20 cellular contexts compared by ENCODE assay signal in the genomic region with DNA sequence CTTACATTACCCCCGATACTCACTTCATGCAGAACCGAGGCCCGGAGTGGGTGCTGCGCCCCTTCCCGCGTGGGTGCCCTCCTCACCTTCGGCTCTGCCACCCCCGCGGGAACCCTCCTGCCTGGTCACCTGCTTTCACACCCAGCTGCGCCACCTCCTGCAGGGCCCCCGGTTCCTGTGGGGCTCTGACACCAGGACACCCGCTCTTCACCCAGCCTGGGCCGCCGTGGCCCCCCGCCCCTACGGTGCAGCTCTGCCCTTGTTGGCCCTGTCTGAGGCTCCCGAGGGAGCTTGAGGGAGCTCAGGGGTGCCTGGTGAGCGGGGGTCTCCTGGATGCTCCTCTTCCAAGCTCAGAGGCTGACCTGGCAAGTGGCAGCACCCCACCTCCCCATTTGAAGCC.
"Had no signal": no experiment of that assay in that cellular context is flagged by ENCODE, and none has a peak within 500 bp of the region (broad histone marks: within the 10 kb centered on the region; RNA-seq: fewer than 3 reads in every experiment).

No MANE protein-coding gene starts in this region.

- H3K4me3 ChIP-seq: heart right ventricle, left lung, neural progenitor cell, ovary, prostate gland had no signal

- H3K36me3 Mint-ChIP-seq: activated naive CD8-positive, alpha-beta T cell treated with anti-CD3 and anti-CD28 coated beads for 36 hours had no signal

- H3K9ac ChIP-seq: neural progenitor cell had no signal

- H3K4me3 Mint-ChIP-seq: activated CD4-positive, alpha-beta memory T cell treated with anti-CD3 and anti-CD28 coated beads, Interleukin-2, amount 10 ng/mL, durations not matched to agents 7 days and 5 days; activated CD4-positive, alpha-beta T cell treated with anti-CD3 and anti-CD28 coated beads, Interleukin-2, amount 10 ng/mL, durations not matched to agents 24 days and 14 days; activated naive CD8-positive, alpha-beta T cell treated with anti-CD3 and anti-CD28 coated beads for 36 hours; activated T-helper 1 cell treated with anti-CD3 and anti-CD28 coated beads, Interleukin-12 subunit alpha, Interleukin-12 subunit beta, Interleukin-2, Interleukin-4 antibody, amounts not matched to agents 30 ng/mL and 10 ng/mL and 1 ng/mL, durations not matched to agents 14 hours and 24 hours and 36 hours; mesothelial cell of epicardium; naive thymus-derived CD8-positive, alpha-beta T cell; neural progenitor cell had no signal

- H3K9me3 ChIP-seq: heart right ventricle, left lung, ovary, prostate gland had no signal

- H3K27ac ChIP-seq: heart right ventricle, left lung, neural progenitor cell, ovary, prostate gland had no signal

- H3K27me3 Mint-ChIP-seq: activated CD4-positive, alpha-beta memory T cell treated with anti-CD3 and anti-CD28 coated beads, Interleukin-2, amount 10 ng/mL, durations not matched to agents 7 days and 5 days; activated CD4-positive, alpha-beta T cell treated with anti-CD3 and anti-CD28 coated beads, Interleukin-2, amount 10 ng/mL, durations not matched to agents 24 days and 14 days; activated naive CD8-positive, alpha-beta T cell treated with anti-CD3 and anti-CD28 coated beads for 36 hours; naive thymus-derived CD8-positive, alpha-beta T cell had no signal

- H3K27ac Mint-ChIP-seq: activated CD4-positive, alpha-beta memory T cell treated with anti-CD3 and anti-CD28 coated beads, Interleukin-2, amount 10 ng/mL, durations not matched to agents 7 days and 5 days; activated CD4-positive, alpha-beta T cell treated with anti-CD3 and anti-CD28 coated beads, Interleukin-2, amount 10 ng/mL, durations not matched to agents 24 days and 14 days; activated naive CD8-positive, alpha-beta T cell treated with anti-CD3 and anti-CD28 coated beads for 36 hours; activated T-helper 1 cell treated with anti-CD3 and anti-CD28 coated beads, Interleukin-12 subunit alpha, Interleukin-12 subunit beta, Interleukin-2, Interleukin-4 antibody, amounts not matched to agents 30 ng/mL and 10 ng/mL and 1 ng/mL, durations not matched to agents 14 hours and 24 hours and 36 hours; mesothelial cell of epicardium; neural progenitor cell had no signal

- H2AFZ ChIP-seq: neural progenitor cell had no signal

- H3K4me2 ChIP-seq: neural progenitor cell had no signal

- ATAC-seq: activated CD4-positive, CD25-positive, alpha-beta regulatory T cell treated with anti-CD3 and anti-CD28 coated beads, Interleukin-2, amount 50 U/mL, for 24 hours; heart right ventricle; left lung; naive thymus-derived CD8-positive, alpha-beta T cell; stimulated activated naive CD8-positive, alpha-beta T cell treated with anti-CD3 and anti-CD28 coated beads, Interleukin-15, Interleukin-2, amounts not matched to agents 100 U/mL and 50 U/mL, for 24 hours had no signal

- H3K36me3 ChIP-seq: neural progenitor cell, ovary had no signal

- H3K4me1 Mint-ChIP-seq: neural progenitor cell had no signal

- H3K27me3 ChIP-seq: heart right ventricle, left lung, neural progenitor cell, ovary had no signal

- DNase-seq: activated CD4-positive, alpha-beta memory T cell treated with anti-CD3 and anti-CD28 coated beads, Interleukin-2, amount 10 ng/mL, durations not matched to agents 7 days and 5 days; activated CD4-positive, alpha-beta T cell treated with anti-CD3 and anti-CD28 coated beads, Interleukin-2, amount 10 ng/mL, durations not matched to agents 24 days and 14 days; activated naive CD4-positive, alpha-beta T cell; activated naive CD8-positive, alpha-beta T cell treated with anti-CD3 and anti-CD28 coated beads for 36 hours; amniotic stem cell; cerebellar nuclear complex; dermis blood vessel endothelial cell; effector CD8-positive, alpha-beta T cell; erythroblast; heart right ventricle; naive thymus-derived CD8-positive, alpha-beta T cell; ovary; stimulated activated CD4-positive, alpha-beta T cell treated with anti-CD3 and anti-CD28 coated beads, Interleukin-4, amount 100 ng/mL, for 24 hours; stimulated activated naive CD8-positive, alpha-beta T cell treated with anti-CD3 and anti-CD28 coated beads, Interleukin-15, Interleukin-2, amounts not matched to agents 100 U/mL and 50 U/mL, for 24 hours had no signal

- H3K9me3 Mint-ChIP-seq: activated CD4-positive, alpha-beta memory T cell treated with anti-CD3 and anti-CD28 coated beads, Interleukin-2, amount 10 ng/mL, durations not matched to agents 7 days and 5 days; activated CD4-positive, alpha-beta T cell treated with anti-CD3 and anti-CD28 coated beads, Interleukin-2, amount 10 ng/mL, durations not matched to agents 24 days and 14 days; activated naive CD8-positive, alpha-beta T cell treated with anti-CD3 and anti-CD28 coated beads for 36 hours; activated T-helper 1 cell treated with anti-CD3 and anti-CD28 coated beads, Interleukin-12 subunit alpha, Interleukin-12 subunit beta, Interleukin-2, Interleukin-4 antibody, amounts not matched to agents 30 ng/mL and 10 ng/mL and 1 ng/mL, durations not matched to agents 14 hours and 24 hours and 36 hours; mesothelial cell of epicardium; naive thymus-derived CD8-positive, alpha-beta T cell; neural progenitor cell had no signal
